In genomic region chr1:176271572-176271971, GRCh38 we compare ENCODE assay signal across 31 cellular contexts.
"Had no signal": no experiment of that assay in that cellular context is flagged by ENCODE, and none has a peak within 500 bp of the region (broad histone marks: within the 10 kb centered on the region; RNA-seq: fewer than 3 reads in every experiment).

No MANE protein-coding gene starts in this region.

- H3K36me3 ChIP-seq: MG63 had no signal

- H3K9me3 ChIP-seq: MG63 had no signal

- H3K4me3 ChIP-seq: MG63 had no signal

- H3K27me3 ChIP-seq: MG63 had no signal

- DNase-seq: Karpas-422, Kasumi-1, KBM-7, KG1, MG63, MM.1S, MV-4-11, NCI-H1048, NCI-H1092, NCI-H1092 treated with DMSO at 0.1 percent for 48 hours, NCI-H1105, NCI-H1105 treated with DMSO at 0.1 percent for 48 hours, NCI-H1417 treated with DMSO at 0.1 percent for 48 hours, NCI-H1436 treated with DMSO at 0.1 percent for 48 hours, NCI-H146, NCI-H1694, NCI-H1694 treated with DMSO at 0.1 percent for 48 hours, NCI-H1930, NCI-H2029, NCI-H2029 treated with DMSO at 0.1 percent for 48 hours, NCI-H2081, NCI-H2081 treated with DMSO at 0.1 percent for 48 hours, NCI-H2107, NCI-H2171, NCI-H2171 treated with DMSO at 0.1 percent for 48 hours, NCI-H2227 treated with DMSO at 0.1 percent for 48 hours, NCI-H226, NCI-H345, NCI-H446, NCI-H446 treated with DMSO at 0.1 percent for 48 hours had no signal

- H3K27ac ChIP-seq: KMS-11 had no signal
